19 cellular contexts compared by ENCODE assay signal in genomic region chr2:15383695-15384350, GRCh38.
DNase-seq lines count a peak whose midpoint lies in the region; ATAC-seq, FAIRE-seq and TF ChIP-seq lines count a peak whose summit lies in the region.
"Had no signal": no experiment of that assay in that cellular context is flagged by ENCODE, and none has a peak within 500 bp of the region (broad histone marks: within the 10 kb centered on the region; RNA-seq: fewer than 3 reads in every experiment).

No MANE protein-coding gene starts in this region.

- H3K9me1 ChIP-seq in K562 (ENCODE audit: control insufficient read depth, insufficient read depth, low read length), result no peaks in the 10 kb centered on the region

- no TSS peak for BruUV-seq in HCT116 (replicated peaks; lab: Mats Ljungman, UMichigan)
- no TSS peak for BruUV-seq in K562 (replicated peaks; lab: Mats Ljungman, UMichigan)

- ATAC-seq in HCT116 (0 out of 2 replicates have a peak, but pooled peaks have one; percentile 9), K562 (peak; percentile 44)
- ATAC-seq in activated CD4-positive, alpha-beta T cell treated with anti-CD3 and anti-CD28 coated beads for 36 hours, result no peak
- ATAC-seq: CD8-positive, alpha-beta T cell had no signal

- H3K36me3 ChIP-seq in HCT116 (ENCODE audit: control insufficient read depth in 1 of 2, insufficient read depth in 2 of 2, low read length in 2 of 2) (no peaks in the 10 kb centered on the region), K562 (ENCODE audit: control insufficient read depth, insufficient read depth, low read length) (peaks cover 55% of the 10 kb centered on the region), SJCRH30 (no peaks in the 10 kb centered on the region)
- H3K36me3 ChIP-seq: MG63 had no signal

- H3K4me1 ChIP-seq in HCT116 (ENCODE audit: control insufficient read depth in 1 of 2, insufficient read depth in 2 of 2, low read length in 2 of 2) (peaks cover 0 to 6% of the 10 kb centered on the region in 2 experiments; a peak in 1 of 4 replicates), K562 (replicated peaks in 1 of 2; ENCODE audit: control insufficient read depth in 2 of 2, insufficient read depth in 2 of 2, low read length in 2 of 2) (no peaks in the 10 kb centered on the region), SJCRH30 (no peaks in the 10 kb centered on the region)
- H3K4me1 ChIP-seq: Peyer's patch had no signal

- peaks cover 43% of the 10 kb centered on the region for H3K36me3 Mint-ChIP-seq in nephron progenitor cell (ENCODE audit: low read depth)
- peaks cover 34% of the 10 kb centered on the region for H3K36me3 Mint-ChIP-seq in activated CD4-positive, alpha-beta T cell treated with anti-CD3 and anti-CD28 coated beads for 36 hours (ENCODE audit: low read depth)

- no peaks in the 10 kb centered on the region for H3K9me3 ChIP-seq in HCT116 (ENCODE audit: control insufficient read depth in 1 of 2, insufficient read depth in 1 of 2, low read depth in 1 of 2, low read length in 2 of 2)
- H3K9me3 ChIP-seq in K562 (replicated peaks; ENCODE audit: control insufficient read depth, insufficient read depth, low read depth, low read length), result no peaks in the 10 kb centered on the region
- no peaks in the 10 kb centered on the region for H3K9me3 ChIP-seq in SJCRH30 (replicated peaks)
- H3K9me3 ChIP-seq: MG63, Peyer's patch had no signal

- 86% methylated on average over 7 of the region's 7 CpGs for WGBS in K562 (ENCODE audit: insufficient coverage, low coverage, missing lambda C conversion rate)

- POLR2A ChIA-PET in HCT116 (lab: Charles Lee), result no interaction called here
- POLR2A ChIA-PET in K562 (lab: Yijun Ruan, JAX), result interaction anchor here (1.5 kb wide), 1 partner anchor 17 kb away, joined by 3 read pairs; no protein-coding TSS in a partner anchor
- POLR2A ChIA-PET in activated CD4-positive, alpha-beta T cell treated with anti-CD3 and anti-CD28 coated beads for 36 hours (lab: Charles Lee), result interaction anchor here (0.7 kb wide), 1 partner anchor 226 kb away, joined by 9 read pairs; no protein-coding TSS in a partner anchor

- TF ChIP-seq CTCF in HCT116 (IDR thresholded peaks at IDR 0.05 in 2 of 3, conservative IDR thresholded peaks at IDR 0.05 in 1 of 3; ENCODE audit: borderline replicate concordance in 1 of 3, insufficient read depth in 1 of 3, low read depth in 2 of 3, low read length in 2 of 3) (no peak), K562 (IDR thresholded peaks at IDR 0.05 in 2 of 3, conservative IDR thresholded peaks at IDR 0.05 in 1 of 3; ENCODE audit: insufficient read depth in 2 of 3, low read depth in 1 of 3, low read length in 3 of 3) (no peak), nephron progenitor cell (IDR thresholded peaks at IDR 0.05) (no peak)

- RAD21 ChIA-PET in HCT116 (lab: Charles Lee; ENCODE audit: low non-redundant PET in 1 of 2, low total read pairs in 2 of 2, uncharacterized antibody in 2 of 2, unreplicated experiment in 2 of 2), result no interaction called here

- intact Hi-C loops in HCT116 (cut with micrococcal nuclease) (no loop called here), K562 (cut with micrococcal nuclease) (no loop called here)
- intact Hi-C loops in activated CD4-positive, alpha-beta T cell treated with anti-CD3 and anti-CD28 coated beads for 36 hours (cut with DNase I, micrococcal nuclease), result no loop called here

- no peaks in the 10 kb centered on the region for H3K9me2 ChIP-seq in HCT116 (ENCODE audit: insufficient read depth)

- in situ Hi-C loops in K562 (cut with MboI), result no loop called here

- no peaks in the 10 kb centered on the region for H3K27me3 ChIP-seq in HCT116 (ENCODE audit: insufficient read depth, low read length)
- H3K27me3 ChIP-seq in K562 (ENCODE audit: control insufficient read depth in 2 of 2, insufficient read depth in 2 of 2, low read length in 2 of 2), result no peaks in the 10 kb centered on the region
- H3K27me3 ChIP-seq in SJCRH30, result no peaks in the 10 kb centered on the region
- H3K27me3 ChIP-seq: MG63, Peyer's patch had no signal

- no peak overlapping the region for H3K4me3 ChIP-seq in HCT116 (replicated peaks in 1 of 2; ENCODE audit: low read depth in 1 of 2, low read length in 2 of 2)
- H3K4me3 ChIP-seq in K562, result no peak overlapping the region
- H3K4me3 ChIP-seq in SJCRH30, result no peak overlapping the region
- H3K4me3 ChIP-seq: MG63, Peyer's patch had no signal

- H4K20me1 ChIP-seq in HCT116 (ENCODE audit: insufficient read depth) (no peaks in the 10 kb centered on the region), K562 (replicated peaks; ENCODE audit: control insufficient read depth, insufficient read depth, low read length) (no peaks in the 10 kb centered on the region)

- H3K4me3 Mint-ChIP-seq in nephron progenitor cell, result no peak overlapping the region
- no peak overlapping the region for H3K4me3 Mint-ChIP-seq in activated CD4-positive, alpha-beta T cell treated with anti-CD3 and anti-CD28 coated beads for 36 hours
- H3K4me3 Mint-ChIP-seq: CD8-positive, alpha-beta T cell had no signal

- TF ChIP-seq POLR2A in HCT116 (IDR thresholded peaks at IDR 0.05; ENCODE audit: borderline replicate concordance, extremely low read depth, insufficient read depth, insufficient read length) (no peak), K562 (conservative IDR thresholded peaks at IDR 0.05) (no peak)

- DNase-seq in DMS 273 (lab: John Stamatoyannopoulos, UW; ENCODE audit: unreplicated experiment) (peak; percentile 42), DMS 273 treated with DMSO at 0.1 percent for 48 hours (lab: John Stamatoyannopoulos, UW) (no peak), HCT116 (ENCODE audit: low read depth, low spot score) (no peak), K562 (ENCODE audit: extremely low read depth in 1 of 4, low spot score in 3 of 4) (no peak), nephron progenitor cell (no peak), SJCRH30 (no peak)
- DNase-seq in activated CD4-positive, alpha-beta T cell treated with anti-CD3 and anti-CD28 coated beads for 36 hours, result no peak
- no peak for DNase-seq in activated CD4-positive, alpha-beta T cell treated with anti-CD3 and anti-CD28 coated beads for 1 hour
- DNase-seq: ACHN; C1 segment of cervical spinal cord; Calu3; CD8-positive, alpha-beta T cell; EL; MG63; NCI-H1417; NCI-H187; NCI-H748 treated with DMSO at 0.1 percent for 48 hours; Peyer's patch had no signal

- no peaks in the 10 kb centered on the region for H3K4me1 Mint-ChIP-seq in nephron progenitor cell
- H3K4me1 Mint-ChIP-seq in activated CD4-positive, alpha-beta T cell treated with anti-CD3 and anti-CD28 coated beads for 36 hours, result peaks cover 6% of the 10 kb centered on the region

- peak overlapping the region; percentile 80 for H3K27ac Mint-ChIP-seq in nephron progenitor cell
- no peak overlapping the region for H3K27ac Mint-ChIP-seq in activated CD4-positive, alpha-beta T cell treated with anti-CD3 and anti-CD28 coated beads for 36 hours
- H3K27ac Mint-ChIP-seq: CD8-positive, alpha-beta T cell had no signal

- H3K27me3 Mint-ChIP-seq in nephron progenitor cell (ENCODE audit: low read depth, poor library complexity), result no peaks in the 10 kb centered on the region
- H3K27me3 Mint-ChIP-seq in activated CD4-positive, alpha-beta T cell treated with anti-CD3 and anti-CD28 coated beads for 36 hours, result no peaks in the 10 kb centered on the region

- H2AFZ ChIP-seq in HCT116 (ENCODE audit: low read depth, low read length, poor library complexity, severe bottlenecking), result no peak overlapping the region
- no peak overlapping the region for H2AFZ ChIP-seq in K562 (ENCODE audit: low read depth, low read length)

- CTCF ChIA-PET in HCT116 (lab: Charles Lee), result no interaction called here
- CTCF ChIA-PET in K562 (lab: Yijun Ruan, JAX; ENCODE audit: low intra/inter-chr PET ratio), result no interaction called here
- CTCF ChIA-PET in activated CD4-positive, alpha-beta T cell treated with anti-CD3 and anti-CD28 coated beads for 36 hours (lab: Charles Lee), result interaction anchor here (0.9 kb wide), 1 partner anchor 11 kb away, joined by 3 read pairs; no protein-coding TSS in a partner anchor

- H3K9ac ChIP-seq in HCT116 (ENCODE audit: low read length) (no peak overlapping the region), K562 (ENCODE audit: insufficient read depth in 1 of 2, low read depth in 2 of 2, low read length in 2 of 2) (no peak overlapping the region; a peak in 1 of 4 replicates)

- no peaks in the 10 kb centered on the region for H3K79me2 ChIP-seq in HCT116 (ENCODE audit: insufficient read depth, low read length)
- H3K79me2 ChIP-seq in K562 (ENCODE audit: control insufficient read depth, insufficient read depth, low read length), result no peaks in the 10 kb centered on the region

- H3K4me2 ChIP-seq in HCT116 (ENCODE audit: low read length) (no peak overlapping the region), K562 (ENCODE audit: insufficient read depth, low read length) (no peak overlapping the region)

- H3K27ac ChIP-seq in HCT116 (ENCODE audit: low read depth, low read length) (no peak overlapping the region), K562 (ENCODE audit: extremely low read depth, low read depth, low read length) (no peak overlapping the region), SJCRH30 (no peak overlapping the region)
- H3K27ac ChIP-seq: 22Rv1, Peyer's patch had no signal

- H3K9me3 Mint-ChIP-seq in nephron progenitor cell, result no peaks in the 10 kb centered on the region
- no peaks in the 10 kb centered on the region for H3K9me3 Mint-ChIP-seq in activated CD4-positive, alpha-beta T cell treated with anti-CD3 and anti-CD28 coated beads for 36 hours (ENCODE audit: low read depth)
- H3K9me3 Mint-ChIP-seq: CD8-positive, alpha-beta T cell had no signal

- TF ChIP-seq RAD21 in HCT116 (IDR thresholded peaks at IDR 0.05; ENCODE audit: low read depth) (no peak), K562 (CRISPR knock-in tag; conservative IDR thresholded peaks at IDR 0.05 in 1 of 2, IDR thresholded peaks at IDR 0.05 in 1 of 2) (no peak)

- no peak for FAIRE-seq in K562 (lab: Jason Lieb, UNC)

- TF ChIP-seq EP300 in K562 (IDR thresholded peaks at IDR 0.05; ENCODE audit: low read length), result no peak

TF ChIP-seq in HCT116, 20 proteins besides CTCF, POLR2A, EP300 and RAD21 (continues in another document):
- no peak for TF ChIP-seq POLR2AphosphoS5 (IDR thresholded peaks at IDR 0.05; ENCODE audit: low read depth, low read length)
- TF ChIP-seq EZH2 (IDR thresholded peaks at IDR 0.05), result no peak
- TF ChIP-seq CEBPB (IDR thresholded peaks at IDR 0.05; ENCODE audit: low read depth), result no peak
- no peak for TF ChIP-seq SIN3A (IDR thresholded peaks at IDR 0.05; ENCODE audit: low read depth)

TF ChIP-seq in K562, 482 proteins besides CTCF, POLR2A, EP300 and RAD21 (continues in another document):
- TF ChIP-seq SMAD1 (IDR thresholded peaks at IDR 0.05; ENCODE audit: low read depth, low read length, partially characterized antibody), result no peak
